9 cellular contexts compared by ENCODE assay signal in genomic region chr5:54390015-54390414, GRCh38.
DNase-seq lines count a peak whose midpoint lies in the region; ATAC-seq, FAIRE-seq and TF ChIP-seq lines count a peak whose summit lies in the region.
"Had no signal": no experiment of that assay in that cellular context is flagged by ENCODE, and none has a peak within 500 bp of the region (broad histone marks: within the 10 kb centered on the region; RNA-seq: fewer than 3 reads in every experiment).

No MANE protein-coding gene starts in this region.

- no peak overlapping the region for H3K4me2 ChIP-seq in astrocyte (ENCODE audit: low read length)

- no peaks in the 10 kb centered on the region for H3K9me3 ChIP-seq in astrocyte (ENCODE audit: insufficient read depth, low read depth, low read length)

- no peak overlapping the region for H2AFZ ChIP-seq in astrocyte (ENCODE audit: low read depth, low read length)

- no peak overlapping the region for H3K9ac ChIP-seq in astrocyte (ENCODE audit: low read length)

- DNase-seq in DMS53 (lab: John Stamatoyannopoulos, UW) = peak; percentile 91
- DNase-seq in NCI-H2029 treated with DMSO at 0.1 percent for 48 hours (lab: John Stamatoyannopoulos, UW) = peak; percentile 77
- DNase-seq in astrocyte (ENCODE audit: low read depth) = peak; percentile 88
- DNase-seq in medulla oblongata (ENCODE audit: extremely low spot score) = peak; percentile 15
- no peak for DNase-seq in GM03348 (ENCODE audit: low spot score)
- no peak for DNase-seq in activated effector memory CD4-positive, alpha-beta T cell treated with Interleukin-2 at 50 U/mL for 16 hours
- DNase-seq: hippocampal formation had no signal

- no peaks in the 10 kb centered on the region for H3K9me3 Mint-ChIP-seq in astrocyte (ENCODE audit: unreplicated experiment)

- TF ChIP-seq CTCF in astrocyte (IDR thresholded peaks at IDR 0.05; ENCODE audit: insufficient read depth, low read depth, low read length) = no peak

- FAIRE-seq in astrocyte (lab: Jason Lieb, UNC) = no peak

- no peak overlapping the region for H3K4me3 Mint-ChIP-seq in astrocyte (ENCODE audit: unreplicated experiment)

- peaks cover under 1% of the 10 kb centered on the region for H3K27me3 ChIP-seq in astrocyte (ENCODE audit: insufficient read depth, low read length)

- H3K36me3 Mint-ChIP-seq in astrocyte (ENCODE audit: low read depth, unreplicated experiment) = no peaks in the 10 kb centered on the region

- H4K20me1 ChIP-seq in astrocyte (ENCODE audit: insufficient read depth, low read length) = no peaks in the 10 kb centered on the region

- ATAC-seq in HG02763 (IDR thresholded peaks at IDR 0.05; ENCODE audit: unreplicated experiment) = no peak
- ATAC-seq in HG03097 (IDR thresholded peaks at IDR 0.05; ENCODE audit: low FRiP score, unreplicated experiment) = no peak

- peak overlapping the region; percentile 34 for H3K27ac Mint-ChIP-seq in astrocyte (ENCODE audit: unreplicated experiment)

- peaks cover 19% of the 10 kb centered on the region for H3K4me1 ChIP-seq in astrocyte (ENCODE audit: insufficient read depth, low read length)

- H3K4me3 ChIP-seq in astrocyte (ENCODE audit: insufficient read depth, low read depth, low read length) = no peak overlapping the region

- no peaks in the 10 kb centered on the region for H3K27me3 Mint-ChIP-seq in astrocyte (ENCODE audit: low read depth, unreplicated experiment)

- no peaks in the 10 kb centered on the region for H3K36me3 ChIP-seq in astrocyte (ENCODE audit: insufficient read depth, low read length)

- H3K27ac ChIP-seq in astrocyte (ENCODE audit: low read depth, low read length) = peak overlapping the region; percentile 33

- H3K4me1 Mint-ChIP-seq in astrocyte (ENCODE audit: low read depth, unreplicated experiment) = peaks cover 24% of the 10 kb centered on the region

- no peaks in the 10 kb centered on the region for H3K79me2 ChIP-seq in astrocyte (ENCODE audit: insufficient read depth, low read length)

Comparison
In these comparisons a context has a peak if more than half of its experiments do, and no peak if none do; other contexts are left out.
1. DNase-seq: peak in DMS53 (single experiment), NCI-H2029 treated with DMSO at 0.1 percent for 48 hours (single experiment), astrocyte (single experiment) and medulla oblongata (single experiment); none in GM03348 (single experiment) and activated effector memory CD4-positive, alpha-beta T cell treated with Interleukin-2 at 50 U/mL for 16 hours (single experiment).